8 cellular contexts compared by ENCODE assay signal in genomic region chr2:233053928-233054774, GRCh38. TPM values are rescaled to one million over a fixed set of nuclear protein-coding genes. Genes with fewer than 3 reads are reported as not detected.
DNase-seq lines count a peak whose midpoint lies in the region; ATAC-seq, FAIRE-seq and TF ChIP-seq lines count a peak whose summit lies in the region.

No MANE protein-coding gene starts in this region.

- H3K27me3 ChIP-seq in left ventricle myocardium inferior (ENCODE audit: low read depth) (peaks cover 44% of the 10 kb centered on the region), small intestine (ENCODE audit: control insufficient read depth in 2 of 2, insufficient read depth in 2 of 2, low read length in 2 of 2) (no peaks in the 10 kb centered on the region)

- ATAC-seq in HG02852 (IDR thresholded peaks at IDR 0.05; ENCODE audit: unreplicated experiment) (peak; percentile 52), SK-N-SH treated with all-trans-retinoic acid at 6 μM for 48 hours (peak; percentile 96), HG02870 (IDR thresholded peaks at IDR 0.05; ENCODE audit: unreplicated experiment) (no peak), HG02970 (IDR thresholded peaks at IDR 0.05; ENCODE audit: low FRiP score, unreplicated experiment) (no peak)

- H3K9me3 ChIP-seq in left ventricle myocardium inferior (replicated peaks) (no peaks in the 10 kb centered on the region), small intestine (ENCODE audit: control insufficient read depth, low read depth) (no peaks in the 10 kb centered on the region)

- H3K4me1 ChIP-seq in left ventricle myocardium inferior (peaks cover 28% of the 10 kb centered on the region), small intestine (ENCODE audit: control insufficient read depth in 2 of 2, insufficient read depth in 1 of 2, low read depth in 1 of 2, low read length in 1 of 2) (no peaks in the 10 kb centered on the region)

- 16 to 28% (median 27%) methylated on average over 22 of the region's 22 CpGs for WGBS in small intestine, 3 donors

- no peak overlapping the region for H3K4me3 ChIP-seq in left ventricle myocardium inferior
- no peak overlapping the region for H3K4me3 ChIP-seq in small intestine (ENCODE audit: low read depth in 1 of 2, low read length in 2 of 2)

- H3K27ac ChIP-seq in left ventricle myocardium inferior (replicated peaks) = no peak overlapping the region
- H3K27ac ChIP-seq in small intestine (ENCODE audit: low read depth in 1 of 2, low read length in 1 of 2) = no peak overlapping the region

- no peak for FAIRE-seq in small intestine (lab: Jason Lieb, UNC)

- TF ChIP-seq CTCF in left ventricle myocardium inferior (IDR thresholded peaks at IDR 0.05; ENCODE audit: borderline replicate concordance) = peak; percentile 91

- H3K36me3 ChIP-seq in left ventricle myocardium inferior = no peaks in the 10 kb centered on the region
- H3K36me3 ChIP-seq in small intestine (ENCODE audit: control insufficient read depth in 2 of 2, insufficient read depth in 2 of 2, low read length in 2 of 2) = no peaks in the 10 kb centered on the region

- DNase-seq in Daoy (ENCODE audit: low read depth) (peak; percentile 64), left ventricle myocardium inferior (peak; percentile 62), small intestine (peak; percentile 60)
- DNase-seq in activated naive CD4-positive, alpha-beta T cell treated with anti-CD3 and anti-CD28 coated beads, Interleukin-2, amount 50 U/mL, for 16 hours = peak; percentile 73

- intact Hi-C loops in left ventricle myocardium inferior (cut with micrococcal nuclease) = no loop called here

TF ChIP-seq in SK-N-SH treated with all-trans-retinoic acid at 6 μM for 48 hours, 23 proteins besides CTCF, POLR2A, EP300 and RAD21:
- no peak for TF ChIP-seq RARB (CRISPR knock-in tag; IDR thresholded peaks at IDR 0.05)
- TF ChIP-seq ZFP3 (CRISPR knock-in tag; IDR thresholded peaks at IDR 0.05) = no peak
- TF ChIP-seq, protein P1, sequence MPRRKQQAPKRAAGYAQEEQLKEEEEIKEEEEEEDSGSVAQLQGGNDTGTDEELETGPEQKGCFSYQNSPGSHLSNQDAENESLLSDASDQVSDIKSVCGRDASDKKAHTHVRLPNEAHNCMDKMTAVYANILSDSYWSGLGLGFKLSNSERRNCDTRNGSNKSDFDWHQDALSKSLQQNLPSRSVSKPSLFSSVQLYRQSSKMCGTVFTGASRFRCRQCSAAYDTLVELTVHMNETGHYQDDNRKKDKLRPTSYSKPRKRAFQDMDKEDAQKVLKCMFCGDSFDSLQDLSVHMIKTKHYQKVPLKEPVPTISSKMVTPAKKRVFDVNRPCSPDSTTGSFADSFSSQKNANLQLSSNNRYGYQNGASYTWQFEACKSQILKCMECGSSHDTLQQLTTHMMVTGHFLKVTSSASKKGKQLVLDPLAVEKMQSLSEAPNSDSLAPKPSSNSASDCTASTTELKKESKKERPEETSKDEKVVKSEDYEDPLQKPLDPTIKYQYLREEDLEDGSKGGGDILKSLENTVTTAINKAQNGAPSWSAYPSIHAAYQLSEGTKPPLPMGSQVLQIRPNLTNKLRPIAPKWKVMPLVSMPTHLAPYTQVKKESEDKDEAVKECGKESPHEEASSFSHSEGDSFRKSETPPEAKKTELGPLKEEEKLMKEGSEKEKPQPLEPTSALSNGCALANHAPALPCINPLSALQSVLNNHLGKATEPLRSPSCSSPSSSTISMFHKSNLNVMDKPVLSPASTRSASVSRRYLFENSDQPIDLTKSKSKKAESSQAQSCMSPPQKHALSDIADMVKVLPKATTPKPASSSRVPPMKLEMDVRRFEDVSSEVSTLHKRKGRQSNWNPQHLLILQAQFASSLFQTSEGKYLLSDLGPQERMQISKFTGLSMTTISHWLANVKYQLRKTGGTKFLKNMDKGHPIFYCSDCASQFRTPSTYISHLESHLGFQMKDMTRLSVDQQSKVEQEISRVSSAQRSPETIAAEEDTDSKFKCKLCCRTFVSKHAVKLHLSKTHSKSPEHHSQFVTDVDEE (CRISPR knock-in tag; IDR thresholded peaks at IDR 0.05) = no peak
- TF ChIP-seq PPARA (CRISPR knock-in tag; IDR thresholded peaks at IDR 0.05; ENCODE audit: borderline replicate concordance) = no peak
- TF ChIP-seq OSR1 (CRISPR knock-in tag; IDR thresholded peaks at IDR 0.05) = no peak
- no peak for TF ChIP-seq GLIS3 (CRISPR knock-in tag; IDR thresholded peaks at IDR 0.05)
- no peak for TF ChIP-seq PATZ1 (CRISPR knock-in tag; IDR thresholded peaks at IDR 0.05; ENCODE audit: borderline replicate concordance)
- TF ChIP-seq, protein P2, sequence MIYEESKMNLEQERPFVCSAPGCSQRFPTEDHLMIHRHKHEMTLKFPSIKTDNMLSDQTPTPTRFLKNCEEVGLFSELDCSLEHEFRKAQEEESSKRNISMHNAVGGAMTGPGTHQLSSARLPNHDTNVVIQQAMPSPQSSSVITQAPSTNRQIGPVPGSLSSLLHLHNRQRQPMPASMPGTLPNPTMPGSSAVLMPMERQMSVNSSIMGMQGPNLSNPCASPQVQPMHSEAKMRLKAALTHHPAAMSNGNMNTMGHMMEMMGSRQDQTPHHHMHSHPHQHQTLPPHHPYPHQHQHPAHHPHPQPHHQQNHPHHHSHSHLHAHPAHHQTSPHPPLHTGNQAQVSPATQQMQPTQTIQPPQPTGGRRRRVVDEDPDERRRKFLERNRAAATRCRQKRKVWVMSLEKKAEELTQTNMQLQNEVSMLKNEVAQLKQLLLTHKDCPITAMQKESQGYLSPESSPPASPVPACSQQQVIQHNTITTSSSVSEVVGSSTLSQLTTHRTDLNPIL (CRISPR knock-in tag; IDR thresholded peaks at IDR 0.05; ENCODE audit: low read depth) = no peak
- no peak for TF ChIP-seq ZNF565 (CRISPR knock-in tag; conservative IDR thresholded peaks at IDR 0.05; ENCODE audit: low read depth)
- no peak for TF ChIP-seq ARNTL (CRISPR knock-in tag; IDR thresholded peaks at IDR 0.05; ENCODE audit: borderline replicate concordance, low read depth)
- TF ChIP-seq ZNF8 (CRISPR knock-in tag; IDR thresholded peaks at IDR 0.05) = no peak
- no peak for TF ChIP-seq BACH2 (CRISPR knock-in tag; IDR thresholded peaks at IDR 0.05; ENCODE audit: borderline replicate concordance)
- TF ChIP-seq ESRRG (CRISPR knock-in tag; IDR thresholded peaks at IDR 0.05) = no peak
- TF ChIP-seq SNAI2 (CRISPR knock-in tag; IDR thresholded peaks at IDR 0.05) = no peak
- TF ChIP-seq, protein P3, sequence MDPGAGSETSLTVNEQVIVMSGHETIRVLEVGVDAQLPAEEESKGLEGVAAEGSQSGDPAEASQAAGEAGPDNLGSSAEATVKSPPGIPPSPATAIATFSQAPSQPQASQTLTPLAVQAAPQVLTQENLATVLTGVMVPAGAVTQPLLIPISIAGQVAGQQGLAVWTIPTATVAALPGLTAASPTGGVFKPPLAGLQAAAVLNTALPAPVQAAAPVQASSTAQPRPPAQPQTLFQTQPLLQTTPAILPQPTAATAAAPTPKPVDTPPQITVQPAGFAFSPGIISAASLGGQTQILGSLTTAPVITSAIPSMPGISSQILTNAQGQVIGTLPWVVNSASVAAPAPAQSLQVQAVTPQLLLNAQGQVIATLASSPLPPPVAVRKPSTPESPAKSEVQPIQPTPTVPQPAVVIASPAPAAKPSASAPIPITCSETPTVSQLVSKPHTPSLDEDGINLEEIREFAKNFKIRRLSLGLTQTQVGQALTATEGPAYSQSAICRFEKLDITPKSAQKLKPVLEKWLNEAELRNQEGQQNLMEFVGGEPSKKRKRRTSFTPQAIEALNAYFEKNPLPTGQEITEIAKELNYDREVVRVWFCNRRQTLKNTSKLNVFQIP (CRISPR knock-in tag; IDR thresholded peaks at IDR 0.05; ENCODE audit: borderline replicate concordance, low read depth) = no peak
- no peak for TF ChIP-seq CSDC2 (CRISPR knock-in tag; IDR thresholded peaks at IDR 0.05)
- no peak for TF ChIP-seq ZFP30 (CRISPR knock-in tag; IDR thresholded peaks at IDR 0.05)
- TF ChIP-seq TCF4 (CRISPR knock-in tag; IDR thresholded peaks at IDR 0.05; ENCODE audit: borderline replicate concordance) = no peak
- no peak for TF ChIP-seq ZNF70 (CRISPR knock-in tag; IDR thresholded peaks at IDR 0.05)

RNA-seq across cellular contexts. Expression of gene INPP5D, which starts 6.0 kb away (rescaled TPM):
- not detected in 2 replicates for total RNA-seq in Daoy (2014; rRNA removed; shearing (Covaris generic))
- 4.9 TPM for total RNA-seq in left ventricle myocardium inferior
- 1 to 10 TPM; 4.7 to 7.9 (median 5.9) TPM for polyA plus RNA-seq in small intestine

RNA-seq across cellular contexts. Expression of gene NEU2, which starts 21.7 kb away (rescaled TPM):
- not detected in 2 replicates for total RNA-seq in Daoy (2014; rRNA removed; shearing (Covaris generic))
- total RNA-seq in left ventricle myocardium inferior = not detected
- not detected for polyA plus RNA-seq in small intestine

RNA-seq across cellular contexts. Expression of gene NGEF, which starts 41.1 kb away (rescaled TPM):
- 0.17 and 3.3 TPM in 2 replicates for total RNA-seq in Daoy (2014; rRNA removed; shearing (Covaris generic))
- 0.16 TPM for total RNA-seq in left ventricle myocardium inferior
- 10 to 100 TPM; 15.6 to 73.4 (median 47.3) TPM for polyA plus RNA-seq in small intestine

Comparison
In these comparisons a context has a peak if more than half of its experiments do, and no peak if none do; other contexts are left out.
1. ATAC-seq: peak in HG02852 (single experiment) and SK-N-SH treated with all-trans-retinoic acid at 6 μM for 48 hours (single experiment); none in HG02870 (single experiment) and HG02970 (single experiment).
2. Peak in every context shown above with its lines, with median percentiles within 50 percentile points of each other: DNase-seq.